In genomic region chr11:12090061-12090572, GRCh38 we compare ENCODE assay signal across 10 cellular contexts. TPM values are rescaled to one million over a fixed set of nuclear protein-coding genes. Genes with fewer than 3 reads are reported as not detected.
DNase-seq lines count a peak whose midpoint lies in the region; ATAC-seq and TF ChIP-seq lines count a peak whose summit lies in the region.
"Had no signal": no experiment of that assay in that cellular context is flagged by ENCODE, and none has a peak within 500 bp of the region (broad histone marks: within the 10 kb centered on the region; RNA-seq: fewer than 3 reads in every experiment).

No MANE protein-coding gene starts in this region.

- TSS peak; percentile 66 for BruUV-seq in MCF 10A (replicated peaks; lab: Mats Ljungman, UMichigan)
- BruUV-seq in A673 (replicated peaks; lab: Mats Ljungman, UMichigan), result no TSS peak

- no peaks in the 10 kb centered on the region for H3K27me3 ChIP-seq in neural progenitor cell
- H3K27me3 ChIP-seq in A673 (replicated peaks; ENCODE audit: insufficient read depth, low read depth, low read length, poor library complexity), result no peaks in the 10 kb centered on the region

- intact Hi-C loops in MCF 10A (cut with micrococcal nuclease), result no loop called here
- intact Hi-C loops in A673 (cut with micrococcal nuclease; ENCODE audit: unreplicated experiment), result no loop called here

- no peaks in the 10 kb centered on the region for H4K20me1 ChIP-seq in neural progenitor cell (ENCODE audit: low read depth)

- no peak overlapping the region for H3K4me2 ChIP-seq in neural progenitor cell

- H3K4me1 ChIP-seq in neural progenitor cell, result peaks cover 25% of the 10 kb centered on the region
- peaks cover 13% of the 10 kb centered on the region for H3K4me1 ChIP-seq in A673 (ENCODE audit: insufficient read depth, low read length, poor library complexity, severe bottlenecking)

- CTCF ChIA-PET in MCF 10A (lab: Yijun Ruan, JAX), result interaction anchor here (0.8 to 8.6 kb wide), 11 partner anchors 9 to 191 kb away, joined by 3 to 83 read pairs (median 24); no protein-coding TSS in a partner anchor
- CTCF ChIA-PET in A673 (lab: Charles Lee), result no interaction called here

- H3K9me3 ChIP-seq in neural progenitor cell (ENCODE audit: low read depth) (no peaks in the 10 kb centered on the region), A673 (ENCODE audit: low read depth, low read length, poor library complexity, severe bottlenecking) (no peaks in the 10 kb centered on the region)

- H3K27me3 Mint-ChIP-seq in MCF 10A (ENCODE audit: insufficient read depth, unreplicated experiment) (no peaks in the 10 kb centered on the region), neural progenitor cell (ENCODE audit: insufficient read depth, low read depth) (peaks cover 17% of the 10 kb centered on the region)

- DNase-seq in EH (ENCODE audit: low read depth) (peak; percentile 88), MV-4-11 (lab: John Stamatoyannopoulos, UW) (peak; percentile 93), MCF 10A (ENCODE audit: unreplicated experiment) (peak; percentile 64), neural progenitor cell (ENCODE audit: low spot score) (no peak), NCI-H446 treated with DMSO at 0.1 percent for 48 hours (lab: John Stamatoyannopoulos, UW) (no peak), A673 (ENCODE audit: low spot score) (no peak)
- no peak for DNase-seq in stimulated activated CD4-positive, alpha-beta T cell treated with anti-CD3 and anti-CD28 coated beads, Interleukin-15, amount 100 ng/mL, for 24 hours
- DNase-seq: amniotic stem cell; stimulated activated CD4-positive, alpha-beta T cell treated with anti-CD3 and anti-CD28 coated beads, Interleukin-4, amount 100 ng/mL, for 4 hours had no signal

- H3K4me3 Mint-ChIP-seq in MCF 10A (ENCODE audit: unreplicated experiment) (no peak overlapping the region), neural progenitor cell (no peak overlapping the region)

- H3K27ac ChIP-seq in neural progenitor cell, result no peak overlapping the region
- no peak overlapping the region for H3K27ac ChIP-seq in A673 (ENCODE audit: low read depth, low read length, poor library complexity, severe bottlenecking)

- POLR2A ChIA-PET in MCF 10A (lab: Yijun Ruan, JAX) (interaction anchor here (0.6 to 5.5 kb wide), 11 partner anchors 8 to 144 kb away, joined by 3 to 31 read pairs (median 6); partner anchors contain the start of gene MICAL2), A673 (lab: Charles Lee; ENCODE audit: low non-redundant PET) (no interaction called here)

- no peak overlapping the region for H3K9ac ChIP-seq in neural progenitor cell

- no peak overlapping the region for H2AFZ ChIP-seq in neural progenitor cell (replicated peaks)

- TF ChIP-seq CTCF in MCF 10A (IDR thresholded peaks at IDR 0.05; ENCODE audit: unreplicated experiment) (no peak), neural progenitor cell (IDR thresholded peaks at IDR 0.05) (no peak), A673 (conservative IDR thresholded peaks at IDR 0.05; ENCODE audit: low read depth, low read length) (no peak)

- H3K36me3 ChIP-seq in neural progenitor cell (no peaks in the 10 kb centered on the region), A673 (ENCODE audit: insufficient read depth, low read length, poor library complexity, severe bottlenecking) (no peaks in the 10 kb centered on the region)

- H3F3A ChIP-seq in neural progenitor cell (ENCODE audit: low read depth), result peaks cover 22% of the 10 kb centered on the region

- no peaks in the 10 kb centered on the region for H3K79me2 ChIP-seq in neural progenitor cell (ENCODE audit: low read depth)

- H3K27ac Mint-ChIP-seq in MCF 10A (ENCODE audit: low read depth, unreplicated experiment) (peak overlapping the region; percentile 79), neural progenitor cell (peak overlapping the region; percentile 12)

- H3K4me3 ChIP-seq in neural progenitor cell (no peak overlapping the region), A673 (ENCODE audit: low read depth, low read length, poor library complexity, severe bottlenecking) (no peak overlapping the region)

- H3K9me3 Mint-ChIP-seq in MCF 10A (ENCODE audit: unreplicated experiment) (no peaks in the 10 kb centered on the region), neural progenitor cell (no peaks in the 10 kb centered on the region)

- ATAC-seq in HG02763 (IDR thresholded peaks at IDR 0.05; ENCODE audit: unreplicated experiment), result no peak

- H3K36me3 Mint-ChIP-seq in MCF 10A (ENCODE audit: insufficient read depth, unreplicated experiment) (no peaks in the 10 kb centered on the region), neural progenitor cell (no peaks in the 10 kb centered on the region)

- H3K4me1 Mint-ChIP-seq in MCF 10A (ENCODE audit: insufficient read depth, unreplicated experiment) (peaks cover 48% of the 10 kb centered on the region), neural progenitor cell (peaks cover 66% of the 10 kb centered on the region)

RNA-seq across cellular contexts. Expression of gene MICAL2, which starts 20.3 kb away (rescaled TPM):
- total RNA-seq in MCF 10A (2022), result 151 and 154 TPM in 2 replicates
- total RNA-seq in neural progenitor cell (ENCODE audit: low replicate concordance), result 0.60 and 0.68 TPM in 2 replicates
- total RNA-seq in A673 (2021), result 0.44 and 1.1 TPM in 2 replicates

Comparison
In these comparisons a context has a peak if more than half of its experiments do, and no peak if none do; other contexts are left out.
1. DNase-seq: peak in EH (single experiment), MV-4-11 (single experiment) and MCF 10A (single experiment); none in neural progenitor cell (single experiment), NCI-H446 treated with DMSO at 0.1 percent for 48 hours (single experiment), stimulated activated CD4-positive, alpha-beta T cell treated with anti-CD3 and anti-CD28 coated beads, Interleukin-15, amount 100 ng/mL, for 24 hours (single experiment) and A673 (single experiment).
2. RNA of gene MICAL2, which starts 20.3 kb away (total RNA-seq): 151 to 154 TPM in MCF 10A; 0.44 to 1.1 TPM in A673 and 0.60 to 0.68 TPM in neural progenitor cell; every median in the first group is over 10 times any median in the second.